ENCODE assay signal across 8 cellular contexts in genomic region chr19:49340069-49340864, GRCh38. TPM values are rescaled to one million over a fixed set of nuclear protein-coding genes. Genes with fewer than 3 reads are reported as not detected.
A peak's percentile ranks its signal among the peaks of the same experiment; 100 is the strongest.
DNase-seq lines count a peak whose midpoint lies in the region; ATAC-seq lines count a peak whose summit lies in the region.

No MANE protein-coding gene starts in this region.

- H3K4me3 ChIP-seq in muscle layer of duodenum (ENCODE audit: low read depth in 1 of 2, low read length in 2 of 2) = peak overlapping the region; percentile 11 to 64

- H3K36me3 ChIP-seq in muscle layer of duodenum (ENCODE audit: control insufficient read depth in 1 of 2, insufficient read depth in 2 of 2, low read length in 2 of 2) = peaks cover 16 to 42% of the 10 kb centered on the region in 2 donors

- no peaks in the 10 kb centered on the region for H3K9me3 ChIP-seq in muscle layer of duodenum (ENCODE audit: control insufficient read depth in 1 of 2, low read length in 2 of 2)

- H3K4me1 ChIP-seq in muscle layer of duodenum (ENCODE audit: control insufficient read depth in 1 of 2, insufficient read depth in 2 of 2, low read length in 2 of 2) = peaks cover 0 to 20% of the 10 kb centered on the region in 2 donors

- peak; percentile 70 for DNase-seq in NCI-H345 (lab: John Stamatoyannopoulos, UW)
- DNase-seq in NCI-H345 treated with DMSO at 0.1 percent for 48 hours (lab: John Stamatoyannopoulos, UW; ENCODE audit: unreplicated experiment) = no peak
- peak; percentile 35 for DNase-seq in NCI-H187 treated with DMSO at 0.1 percent for 48 hours (lab: John Stamatoyannopoulos, UW)
- peak; percentile 51 for DNase-seq in dermis blood vessel endothelial cell
- no peak for DNase-seq in retina
- no peak for DNase-seq in activated CD4-positive, alpha-beta T cell treated with anti-CD3 and anti-CD28 coated beads for 1 hour

- peak; percentile 75 for ATAC-seq in HG02678 (IDR thresholded peaks at IDR 0.05; ENCODE audit: unreplicated experiment)

- peak overlapping the region; percentile 36 for H3K27ac ChIP-seq in muscle layer of duodenum (ENCODE audit: low read length)

- H3K27me3 ChIP-seq in muscle layer of duodenum (ENCODE audit: low read depth, low read length) = no peaks in the 10 kb centered on the region

RNA-seq across cellular contexts. Expression of gene CD37, which starts 5.1 kb away (rescaled TPM):
- total RNA-seq in dermis blood vessel endothelial cell = not detected in 2 replicates

RNA-seq across cellular contexts. Expression of gene SLC6A16, which starts 15.3 kb away (rescaled TPM):
- total RNA-seq in dermis blood vessel endothelial cell = 0.28 and 1.0 TPM in 2 replicates

RNA-seq across cellular contexts. Expression of gene TEAD2, which starts 21.9 kb away (rescaled TPM):
- total RNA-seq in dermis blood vessel endothelial cell = 74.7 and 101 TPM in 2 replicates

RNA-seq across cellular contexts. Expression of gene DKKL1, which starts 23.4 kb away (rescaled TPM):
- total RNA-seq in dermis blood vessel endothelial cell = 0.33 TPM in 1 of 2 replicates, not detected in the other

RNA-seq across cellular contexts. Expression of gene KASH5, which starts 47.8 kb away (rescaled TPM):
- not detected in 2 replicates for total RNA-seq in dermis blood vessel endothelial cell

Comparison
In these comparisons a context has a peak if more than half of its experiments do, and no peak if none do; other contexts are left out.
1. DNase-seq: peak in NCI-H345 (single experiment), NCI-H187 treated with DMSO at 0.1 percent for 48 hours (single experiment) and dermis blood vessel endothelial cell (single experiment); none in NCI-H345 treated with DMSO at 0.1 percent for 48 hours (single experiment), retina (single experiment) and activated CD4-positive, alpha-beta T cell treated with anti-CD3 and anti-CD28 coated beads for 1 hour (single experiment).